ENCODE assay signal across 22 cellular contexts in the genomic region with DNA sequence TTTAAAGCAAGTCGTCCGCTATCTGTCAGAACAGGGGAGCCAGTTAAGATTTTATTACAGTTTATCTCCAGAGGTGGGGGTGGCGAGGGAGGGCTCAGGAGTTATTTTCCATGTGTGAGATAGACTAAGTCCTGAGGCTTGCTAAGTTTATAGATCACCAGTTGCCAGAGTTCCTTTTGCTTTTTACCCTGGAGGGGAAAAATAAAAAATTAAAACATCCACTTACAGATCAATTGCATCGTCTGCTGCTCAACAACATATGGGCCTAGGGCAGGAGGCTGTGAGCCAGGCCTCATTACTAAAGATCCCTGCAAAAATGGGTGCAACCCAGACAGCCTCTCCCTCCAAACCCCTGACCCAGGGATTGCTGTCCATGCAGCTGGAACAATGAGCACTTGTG.
DNase-seq lines count a peak whose midpoint lies in the region; ATAC-seq and TF ChIP-seq lines count a peak whose summit lies in the region.
"Had no signal": no experiment of that assay in that cellular context is flagged by ENCODE, and none has a peak within 500 bp of the region (broad histone marks: within the 10 kb centered on the region; RNA-seq: fewer than 3 reads in every experiment).

No MANE protein-coding gene starts in this region.

- peaks cover 4% of the 10 kb centered on the region for H3K27me3 Mint-ChIP-seq in glutamatergic neuron (ENCODE audit: unreplicated experiment)

- H3K27me3 ChIP-seq in adipocyte (replicated peaks; ENCODE audit: control insufficient read depth, insufficient read depth, low read length), result no peaks in the 10 kb centered on the region
- peaks cover 0 to 5% (median 0%) of the 10 kb centered on the region in 3 experiments for H3K27me3 ChIP-seq in neuronal stem cell (ENCODE audit: control insufficient read depth in 3 of 3, insufficient read depth in 3 of 3, low read depth in 1 of 3, low read length in 3 of 3)
- no peaks in the 10 kb centered on the region for H3K27me3 ChIP-seq in esophagus muscularis mucosa
- H3K27me3 ChIP-seq: BLaER1 treated with 17β-estradiol and CSF1 and Interleukin-3, amounts not matched to agents 10 nM and 100 nM had no signal

- H3K4me1 Mint-ChIP-seq in glutamatergic neuron (ENCODE audit: low read depth, unreplicated experiment), result peaks cover 19% of the 10 kb centered on the region
- H3K4me1 Mint-ChIP-seq: CD4-positive, alpha-beta memory T cell had no signal

- peak overlapping the region; percentile 64 for H3K27ac Mint-ChIP-seq in glutamatergic neuron (ENCODE audit: unreplicated experiment)

- H2BK5ac ChIP-seq in neuronal stem cell (ENCODE audit: low read length), result no peak overlapping the region

- H3K9me3 Mint-ChIP-seq in glutamatergic neuron (ENCODE audit: unreplicated experiment), result peaks cover 2% of the 10 kb centered on the region
- H3K9me3 Mint-ChIP-seq: CD4-positive, alpha-beta memory T cell had no signal

- H3K23ac ChIP-seq in neuronal stem cell (ENCODE audit: low read depth, low read length, poor library complexity), result no peak overlapping the region

- no peak for ATAC-seq in HG03025 (IDR thresholded peaks at IDR 0.05; ENCODE audit: low FRiP score, unreplicated experiment)
- no peak for ATAC-seq in GM21381 (IDR thresholded peaks at IDR 0.05; ENCODE audit: unreplicated experiment)

- no peak overlapping the region for H2BK120ac ChIP-seq in neuronal stem cell (ENCODE audit: low read depth, low read length)

- H3K18ac ChIP-seq in neuronal stem cell (ENCODE audit: low read length), result no peak overlapping the region

- WGBS in neuronal stem cell (ENCODE audit: extremely low coverage in 2 of 2, insufficient read length in 2 of 2, insufficient replicate concordance in 1 of 2), 2 donors, result no CpG with 5 or more reads among the region's 4 CpGs
- WGBS in esophagus muscularis mucosa, result 92% methylated on average over 4 of the region's 4 CpGs

- H3K4me3 ChIP-seq in adipocyte (ENCODE audit: low read length) (no peak overlapping the region), neuronal stem cell (ENCODE audit: low read length in 2 of 2) (no peak overlapping the region), esophagus muscularis mucosa (no peak overlapping the region)
- H3K4me3 ChIP-seq: BLaER1 treated with 17β-estradiol and CSF1 and Interleukin-3, amounts not matched to agents 10 nM and 100 nM; HAP-1 had no signal

- H2BK12ac ChIP-seq in neuronal stem cell (ENCODE audit: low read length), result no peak overlapping the region

- H3K4me2 ChIP-seq in neuronal stem cell (ENCODE audit: insufficient read depth, low read length, poor library complexity, severe bottlenecking), result no peak overlapping the region
- H3K4me2 ChIP-seq: BLaER1 treated with 17β-estradiol and CSF1 and Interleukin-3, amounts not matched to agents 10 nM and 100 nM had no signal

- H3K36me3 Mint-ChIP-seq in glutamatergic neuron (ENCODE audit: unreplicated experiment), result no peaks in the 10 kb centered on the region
- H3K36me3 Mint-ChIP-seq: CD4-positive, alpha-beta memory T cell had no signal

- TF ChIP-seq CTCF in glutamatergic neuron (IDR thresholded peaks at IDR 0.05; ENCODE audit: partially characterized antibody, unreplicated experiment) (no peak), esophagus muscularis mucosa (IDR thresholded peaks at IDR 0.05) (no peak)

- H3K14ac ChIP-seq in neuronal stem cell (ENCODE audit: low read length), result no peak overlapping the region

- H3K27ac ChIP-seq in neuronal stem cell (replicated peaks; ENCODE audit: low read length), result no peak overlapping the region
- no peak overlapping the region for H3K27ac ChIP-seq in esophagus muscularis mucosa (replicated peaks in 1 of 4)
- H3K27ac ChIP-seq: BLaER1 treated with 17β-estradiol and CSF1 and Interleukin-3, amounts not matched to agents 10 nM and 100 nM had no signal

- H3K4ac ChIP-seq in neuronal stem cell (ENCODE audit: low read length), result no peak overlapping the region

- H3K9me3 ChIP-seq in adipocyte (ENCODE audit: control insufficient read depth, low read length), result no peaks in the 10 kb centered on the region
- H3K9me3 ChIP-seq in neuronal stem cell (replicated peaks in 1 of 2; ENCODE audit: control insufficient read depth in 2 of 2, insufficient read depth in 1 of 2, low read depth in 1 of 2, low read length in 2 of 2), result no peaks in the 10 kb centered on the region
- H3K9me3 ChIP-seq in esophagus muscularis mucosa, result no peaks in the 10 kb centered on the region
- H3K9me3 ChIP-seq: BLaER1 treated with 17β-estradiol and CSF1 and Interleukin-3, amounts not matched to agents 10 nM and 100 nM; Caco-2; HAP-1 had no signal

- no peak overlapping the region for H3K9ac ChIP-seq in adipocyte (ENCODE audit: low read length)
- no peak overlapping the region for H3K9ac ChIP-seq in neuronal stem cell (ENCODE audit: low read depth, low read length, poor library complexity)
- H3K9ac ChIP-seq: BLaER1 treated with 17β-estradiol and CSF1 and Interleukin-3, amounts not matched to agents 10 nM and 100 nM had no signal

- TF ChIP-seq POLR2A in esophagus muscularis mucosa (IDR thresholded peaks at IDR 0.05; ENCODE audit: low read depth), result no peak

- no peak for TF ChIP-seq EP300 in esophagus muscularis mucosa (IDR thresholded peaks at IDR 0.05)

- no peaks in the 10 kb centered on the region for H3K36me3 ChIP-seq in adipocyte (ENCODE audit: control insufficient read depth, insufficient read depth, low read length, severe bottlenecking)
- no peaks in the 10 kb centered on the region for H3K36me3 ChIP-seq in neuronal stem cell (replicated peaks in 1 of 2; ENCODE audit: control insufficient read depth in 2 of 2, insufficient read depth in 2 of 2, low read length in 2 of 2)
- H3K36me3 ChIP-seq in esophagus muscularis mucosa, result no peaks in the 10 kb centered on the region
- H3K36me3 ChIP-seq: BLaER1 treated with 17β-estradiol and CSF1 and Interleukin-3, amounts not matched to agents 10 nM and 100 nM; HAP-1 had no signal

- H4K8ac ChIP-seq in neuronal stem cell (ENCODE audit: low read depth, low read length), result no peak overlapping the region

- peak overlapping the region; percentile 33 for H2AFZ ChIP-seq in neuronal stem cell (ENCODE audit: low read length)

- no peak overlapping the region for H4K91ac ChIP-seq in neuronal stem cell (ENCODE audit: low read depth, low read length, poor library complexity)

- H2BK15ac ChIP-seq in neuronal stem cell (ENCODE audit: low read length), result no peak overlapping the region

- H2AK5ac ChIP-seq in neuronal stem cell (ENCODE audit: low read depth, low read length), result no peak overlapping the region

- H3K4me3 Mint-ChIP-seq in glutamatergic neuron (ENCODE audit: unreplicated experiment), result peak overlapping the region; percentile 42
- H3K4me3 Mint-ChIP-seq: CD4-positive, alpha-beta memory T cell had no signal

- peak; percentile 55 for DNase-seq in adipocyte (ENCODE audit: low read depth)
- DNase-seq in glutamatergic neuron, result no peak
- no peak for DNase-seq in neuronal stem cell (ENCODE audit: low spot score)
- no peak for DNase-seq in esophagus muscularis mucosa (ENCODE audit: extremely low spot score)
- DNase-seq in activated T-cell treated with anti-CD3 and anti-CD28 coated beads, Interleukin-2, amount 50 U/mL, for 1 hour, result no peak
- DNase-seq: ACHN; Caco-2; CD4-positive, alpha-beta memory T cell; DMS 273 treated with DMSO at 0.1 percent for 48 hours; DMS79 treated with DMSO at 0.1 percent for 48 hours; Karpas-422; NCI-H1417 treated with DMSO at 0.1 percent for 48 hours; NCI-H187 treated with DMSO at 0.1 percent for 48 hours; NCI-H2107; NCI-H446 treated with DMSO at 0.1 percent for 48 hours; NCI-H526 treated with DMSO at 0.1 percent for 48 hours; RPMI8226; SHP77 had no signal

- intact Hi-C loops in esophagus muscularis mucosa (cut with DNase I), result no loop called here

- H3K4me1 ChIP-seq in adipocyte (ENCODE audit: control insufficient read depth, insufficient read depth, low read length) (peaks cover 35% of the 10 kb centered on the region), neuronal stem cell (ENCODE audit: control insufficient read depth in 2 of 2, insufficient read depth in 1 of 2, low read depth in 1 of 2, low read length in 2 of 2) (peaks cover 8 to 9% of the 10 kb centered on the region in 2 donors), esophagus muscularis mucosa (peaks cover 23 to 41% (median 39%) of the 10 kb centered on the region in 4 donors)
- H3K4me1 ChIP-seq: BLaER1 treated with 17β-estradiol and CSF1 and Interleukin-3, amounts not matched to agents 10 nM and 100 nM; Caco-2; HAP-1 had no signal

- no peaks in the 10 kb centered on the region for H3K79me1 ChIP-seq in neuronal stem cell (ENCODE audit: low read depth, low read length)
